Comparison of ENCODE assay signal across 9 cellular contexts in genomic region chr9:101400120-101400519, GRCh38. TPM values are rescaled to one million over a fixed set of nuclear protein-coding genes. Genes with fewer than 3 reads are reported as not detected.
DNase-seq lines count a peak whose midpoint lies in the region; ATAC-seq and TF ChIP-seq lines count a peak whose summit lies in the region.
"Had no signal": no experiment of that assay in that cellular context is flagged by ENCODE, and none has a peak within 500 bp of the region (broad histone marks: within the 10 kb centered on the region; RNA-seq: fewer than 3 reads in every experiment).

No MANE protein-coding gene starts in this region.

- peaks cover 37% of the 10 kb centered on the region for H3K9me3 Mint-ChIP-seq in chondrocyte (ENCODE audit: low read depth)
- peaks cover 5 to 29% (median 14%) of the 10 kb centered on the region in 11 donors for H3K9me3 Mint-ChIP-seq in naive thymus-derived CD4-positive, alpha-beta T cell

- in situ Hi-C loops in KBM-7 (cut with MboI; ENCODE audit: low pct_unique_long_range_greater_than_20kb, low sequenced_read_pairs): no loop called here

- intact Hi-C loops in naive thymus-derived CD4-positive, alpha-beta T cell (cut with micrococcal nuclease): no loop called here

- no peak for TF ChIP-seq CTCF in BJ (IDR thresholded peaks at IDR 0.05; ENCODE audit: insufficient read depth, low read depth, low read length)
- TF ChIP-seq CTCF in chondrocyte (IDR thresholded peaks at IDR 0.05): no peak

- H3K27me3 Mint-ChIP-seq in chondrocyte (ENCODE audit: low read depth): no peaks in the 10 kb centered on the region
- no peaks in the 10 kb centered on the region for H3K27me3 Mint-ChIP-seq in naive thymus-derived CD4-positive, alpha-beta T cell

- peak overlapping the region; percentile 100 for H3K4me3 Mint-ChIP-seq in chondrocyte (ENCODE audit: unreplicated experiment)
- H3K4me3 Mint-ChIP-seq in naive thymus-derived CD4-positive, alpha-beta T cell: peak overlapping the region; percentile 93 to 100 (median 98)

- CTCF ChIA-PET in BJ (lab: Yijun Ruan, JAX): interaction anchor here (4.4 kb wide), 1 partner anchor 12 kb away, joined by 19 read pairs; no protein-coding TSS in a partner anchor
- CTCF ChIA-PET in naive thymus-derived CD4-positive, alpha-beta T cell (lab: Charles Lee): interaction anchor here (1.6 kb wide), 1 partner anchor 168 kb away, joined by 3 read pairs; no protein-coding TSS in a partner anchor

- no peak for DNase-seq in BJ (ENCODE audit: low read depth)
- DNase-seq in KBM-7: peak; percentile 65
- DNase-seq in chondrocyte (ENCODE audit: low spot score): no peak
- no peak for DNase-seq in naive thymus-derived CD4-positive, alpha-beta T cell
- DNase-seq in COLO829 (ENCODE audit: low spot score): no peak
- no peak for DNase-seq in DMS53 treated with DMSO at 0.1 percent for 48 hours (lab: John Stamatoyannopoulos, UW; ENCODE audit: unreplicated experiment)
- no peak for DNase-seq in NCI-H2029 (lab: John Stamatoyannopoulos, UW)
- DNase-seq: NCI-H526 had no signal

- H3K4me1 Mint-ChIP-seq in chondrocyte (ENCODE audit: low read depth): peaks cover 54% of the 10 kb centered on the region
- H3K4me1 Mint-ChIP-seq in naive thymus-derived CD4-positive, alpha-beta T cell: peaks cover 43 to 82% (median 72%) of the 10 kb centered on the region in 7 donors

- H3K4me1 ChIP-seq in naive thymus-derived CD4-positive, alpha-beta T cell (ENCODE audit: control insufficient read depth in 2 of 2, insufficient read depth in 2 of 2, low read length in 2 of 2): peaks cover 21 to 34% of the 10 kb centered on the region in 2 donors

- ATAC-seq in naive thymus-derived CD4-positive, alpha-beta T cell: no peak
- no peak for ATAC-seq in HG02798 (IDR thresholded peaks at IDR 0.05; ENCODE audit: poor library complexity, unreplicated experiment)

- no peaks in the 10 kb centered on the region for H3K27me3 ChIP-seq in BJ (ENCODE audit: control insufficient read depth, insufficient read depth, low read length)
- no peaks in the 10 kb centered on the region for H3K27me3 ChIP-seq in naive thymus-derived CD4-positive, alpha-beta T cell (ENCODE audit: control insufficient read depth in 2 of 2, insufficient read depth in 2 of 2, low read length in 2 of 2)

- H3K36me3 Mint-ChIP-seq in chondrocyte (ENCODE audit: low read depth): peaks cover 52% of the 10 kb centered on the region
- peaks cover 47 to 67% (median 54%) of the 10 kb centered on the region in 5 donors for H3K36me3 Mint-ChIP-seq in naive thymus-derived CD4-positive, alpha-beta T cell

- POLR2A ChIA-PET in BJ (lab: Charles Lee): no interaction called here
- POLR2A ChIA-PET in naive thymus-derived CD4-positive, alpha-beta T cell (lab: Charles Lee): no interaction called here

- H3K27ac ChIP-seq in naive thymus-derived CD4-positive, alpha-beta T cell (ENCODE audit: low read depth, low read length): no peak overlapping the region

- peaks cover 0 to 1% (median 0%) of the 10 kb centered on the region in 3 experiments for H3K9me3 ChIP-seq in naive thymus-derived CD4-positive, alpha-beta T cell (ENCODE audit: control insufficient read depth in 2 of 3, low read length in 3 of 3)

- H3K36me3 ChIP-seq in BJ (ENCODE audit: control insufficient read depth, insufficient read depth, low read length): peaks cover 8% of the 10 kb centered on the region
- peaks cover 14 to 36% (median 20%) of the 10 kb centered on the region in 3 experiments for H3K36me3 ChIP-seq in naive thymus-derived CD4-positive, alpha-beta T cell (ENCODE audit: control insufficient read depth in 2 of 3, insufficient read depth in 3 of 3, low read length in 3 of 3)

- peak overlapping the region; percentile 8 for H3K27ac Mint-ChIP-seq in chondrocyte (ENCODE audit: unreplicated experiment)
- H3K27ac Mint-ChIP-seq in naive thymus-derived CD4-positive, alpha-beta T cell: peak overlapping the region; percentile 9 to 100 (median 78)

- H3K4me3 ChIP-seq in BJ (ENCODE audit: low read depth, low read length): peak overlapping the region; percentile 7; the same call in 1 of the 2 replicates
- peak overlapping the region; percentile 90 for H3K4me3 ChIP-seq in naive thymus-derived CD4-positive, alpha-beta T cell (ENCODE audit: low read length)

RNA-seq across cellular contexts. Expression of gene ZNF189, which starts 1.5 kb away (rescaled TPM):
- 3.1 and 7.5 TPM in 2 replicates for polyA plus RNA-seq in BJ (2011; rRNA removed)
- polyA minus RNA-seq in BJ (2011; rRNA and poly(A)+ RNA removed): 5.0 and 5.4 TPM in 2 replicates
- total RNA-seq in chondrocyte: 17.9 to 21.0 TPM (median 18.5 TPM) in 3 replicates
- 10 to 100 TPM in 3 of 5 experiments, 1 to 10 TPM in 2; 8.5 to 25.0 (median 14.5) TPM for total RNA-seq in naive thymus-derived CD4-positive, alpha-beta T cell
- 1 to 10 TPM; 3.1 to 3.5 TPM for polyA plus RNA-seq in naive thymus-derived CD4-positive, alpha-beta T cell

RNA-seq across cellular contexts. Expression of gene MRPL50, which starts 1.7 kb away (rescaled TPM):
- polyA plus RNA-seq in BJ (2011; rRNA removed): 3.9 and 12.3 TPM in 2 replicates
- polyA minus RNA-seq in BJ (2011; rRNA and poly(A)+ RNA removed): 0.52 and 0.62 TPM in 2 replicates
- 5.9 to 8.2 TPM (median 7.2 TPM) in 3 replicates for total RNA-seq in chondrocyte
- total RNA-seq in naive thymus-derived CD4-positive, alpha-beta T cell: 10 to 100 TPM in 3 of 5 experiments, 1 to 10 TPM in 2; 6.5 to 23.8 (median 11.5) TPM
- polyA plus RNA-seq in naive thymus-derived CD4-positive, alpha-beta T cell: 10 to 100 TPM; 14.9 to 20.3 TPM

RNA-seq across cellular contexts. Expression of gene BAAT, which starts 15.3 kb away (rescaled TPM):
- polyA plus RNA-seq in BJ (2011; rRNA removed): 0.04 TPM in 1 of 2 replicates, not detected in the other
- 0.05 TPM in 1 of 2 replicates, not detected in the other for polyA minus RNA-seq in BJ (2011; rRNA and poly(A)+ RNA removed)
- 0.10 to 0.26 TPM (median 0.24 TPM) in 3 replicates for total RNA-seq in chondrocyte
- under 1 TPM in 1 of 5 experiments, not detected in 4; 0.07 TPM for total RNA-seq in naive thymus-derived CD4-positive, alpha-beta T cell
- not detected for polyA plus RNA-seq in naive thymus-derived CD4-positive, alpha-beta T cell

RNA-seq across cellular contexts. Expression of gene ALDOB, which starts 35.5 kb away (rescaled TPM):
- not detected in 2 replicates for polyA plus RNA-seq in BJ (2011; rRNA removed)
- polyA minus RNA-seq in BJ (2011; rRNA and poly(A)+ RNA removed): not detected in 2 replicates
- 0.25 TPM in 1 of 3 replicates, not detected in the others for total RNA-seq in chondrocyte
- total RNA-seq in naive thymus-derived CD4-positive, alpha-beta T cell: not detected
- not detected for polyA plus RNA-seq in naive thymus-derived CD4-positive, alpha-beta T cell
